In genomic region chr17:41823141-41823524, GRCh38 we compare ENCODE assay signal across 2 cellular contexts.
TF ChIP-seq lines count a peak whose summit lies in the region.

No MANE protein-coding gene starts in this region.

TF ChIP-seq in HCT116, 20 proteins besides CTCF, POLR2A, EP300 and RAD21:
- TF ChIP-seq POLR2AphosphoS5 (IDR thresholded peaks at IDR 0.05; ENCODE audit: low read depth, low read length) (no peak), EZH2 (IDR thresholded peaks at IDR 0.05) (no peak), ELF1 (IDR thresholded peaks at IDR 0.05; ENCODE audit: borderline replicate concordance, low read depth) (no peak), CBX3 (IDR thresholded peaks at IDR 0.05; ENCODE audit: low read depth) (no peak), JUND (IDR thresholded peaks at IDR 0.05) (no peak), FOSL1 (IDR thresholded peaks at IDR 0.05; ENCODE audit: low read depth) (no peak), SIN3A (IDR thresholded peaks at IDR 0.05; ENCODE audit: low read depth) (no peak), ZBTB33 (IDR thresholded peaks at IDR 0.05; ENCODE audit: extremely low read depth, insufficient replicate concordance, low read length) (no peak), YY1 (IDR thresholded peaks at IDR 0.05; ENCODE audit: extremely low read depth, insufficient replicate concordance, low read depth, low read length) (no peak), EZH2phosphoT487 (IDR thresholded peaks at IDR 0.05; ENCODE audit: borderline replicate concordance) (no peak), SP1 (IDR thresholded peaks at IDR 0.05; ENCODE audit: low read depth) (no peak), REST (IDR thresholded peaks at IDR 0.05; ENCODE audit: low read depth) (no peak), SRF (IDR thresholded peaks at IDR 0.05; ENCODE audit: low read depth) (no peak), CEBPB (IDR thresholded peaks at IDR 0.05; ENCODE audit: low read depth) (no peak), ZNF274 (IDR thresholded peaks at IDR 0.05; ENCODE audit: low read depth, low read length) (no peak), ZFX (IDR thresholded peaks at IDR 0.05) (no peak)
TF ChIP-seq in HCT116: peak in this region for 0.

TF ChIP-seq in K562, 482 proteins besides CTCF, POLR2A, EP300 and RAD21:
- TF ChIP-seq TFE3 (CRISPR knock-in tag; IDR thresholded peaks at IDR 0.05): no peak
- no peak for TF ChIP-seq ZNF589 (CRISPR knock-in tag; IDR thresholded peaks at IDR 0.05; ENCODE audit: low read depth)
- no peak for TF ChIP-seq FOXK1 (CRISPR knock-in tag; IDR thresholded peaks at IDR 0.05; ENCODE audit: borderline replicate concordance)
- no peak for TF ChIP-seq PHF21A (IDR thresholded peaks at IDR 0.05; ENCODE audit: borderline replicate concordance, low read depth)
- no peak for TF ChIP-seq BCOR (IDR thresholded peaks at IDR 0.05)
- TF ChIP-seq FOXK2 (conservative IDR thresholded peaks at IDR 0.05 in 1 of 2, IDR thresholded peaks at IDR 0.05 in 1 of 2; ENCODE audit: low read depth in 2 of 2): no peak
- TF ChIP-seq DMBX1 (CRISPR knock-in tag; IDR thresholded peaks at IDR 0.05; ENCODE audit: borderline replicate concordance): no peak
- TF ChIP-seq HNRNPK (IDR thresholded peaks at IDR 0.05; ENCODE audit: low read depth, low read length, poor library complexity, severe bottlenecking): no peak
- TF ChIP-seq ZNF79 (CRISPR knock-in tag; IDR thresholded peaks at IDR 0.05; ENCODE audit: low read depth): no peak
- TF ChIP-seq ZNF445 (CRISPR knock-in tag; IDR thresholded peaks at IDR 0.05; ENCODE audit: low read depth): no peak
- no peak for TF ChIP-seq ESRRA (IDR thresholded peaks at IDR 0.05; ENCODE audit: borderline replicate concordance, low read depth)
- TF ChIP-seq NELFE (IDR thresholded peaks at IDR 0.05; ENCODE audit: insufficient read depth, insufficient read length): no peak
- no peak for TF ChIP-seq TEAD4 (IDR thresholded peaks at IDR 0.05; ENCODE audit: low read length)
- TF ChIP-seq TEAD4 (CRISPR knock-in tag; IDR thresholded peaks at IDR 0.05; ENCODE audit: borderline replicate concordance): no peak
- TF ChIP-seq IRF9 (tag; IDR thresholded peaks at IDR 0.05): no peak
- TF ChIP-seq ID3 (CRISPR knock-in tag; IDR thresholded peaks at IDR 0.05): no peak
- TF ChIP-seq ID3 (tag; IDR thresholded peaks at IDR 0.05): no peak
- TF ChIP-seq ZNF644 (tag; IDR thresholded peaks at IDR 0.05; ENCODE audit: low read depth): no peak
- no peak for TF ChIP-seq SP1 (CRISPR knock-in tag; IDR thresholded peaks at IDR 0.05)
- no peak for TF ChIP-seq MAFK (IDR thresholded peaks at IDR 0.05; ENCODE audit: low read length)
- no peak for TF ChIP-seq CLOCK (CRISPR knock-in tag; IDR thresholded peaks at IDR 0.05; ENCODE audit: borderline replicate concordance)
TF ChIP-seq in K562: peak in this region for 0.
